Comparison of ENCODE assay signal across 21 cellular contexts in the genomic region with DNA sequence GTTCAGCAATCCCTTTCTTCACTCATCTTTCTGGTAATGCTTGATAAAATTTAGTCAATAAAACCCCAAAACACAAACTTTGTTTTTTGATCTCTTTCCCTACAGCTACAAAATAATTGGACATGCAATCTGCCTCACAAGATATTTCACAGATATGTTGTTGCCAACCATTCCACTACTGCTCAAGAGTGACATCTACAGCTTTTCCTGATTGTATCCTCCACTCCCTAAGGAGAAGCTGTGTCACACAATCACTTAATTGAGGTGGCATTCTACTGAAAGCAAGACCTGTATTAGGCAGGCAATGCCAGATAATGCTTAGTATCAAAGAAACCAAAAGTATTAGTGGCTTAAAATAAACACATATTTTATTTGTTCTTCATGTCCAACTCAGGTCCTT.
DNase-seq lines count a peak whose midpoint lies in the region; ATAC-seq, FAIRE-seq and TF ChIP-seq lines count a peak whose summit lies in the region.
"Had no signal": no experiment of that assay in that cellular context is flagged by ENCODE, and none has a peak within 500 bp of the region (broad histone marks: within the 10 kb centered on the region; RNA-seq: fewer than 3 reads in every experiment).

No MANE protein-coding gene starts in this region.

- no peak overlapping the region for H3K23ac ChIP-seq in H1 (ENCODE audit: insufficient read length)

- H3K27me3 ChIP-seq in HUES6 (ENCODE audit: control insufficient read depth, insufficient read depth, low read length) (no peaks in the 10 kb centered on the region), H1 (replicated peaks in 1 of 4; ENCODE audit: control insufficient read depth in 3 of 4, extremely low read depth in 1 of 4, insufficient read depth in 3 of 4, low read length in 3 of 4) (peaks cover 0 to 5% (median 2%) of the 10 kb centered on the region in 4 experiments; a peak in 4 of 7 replicates)
- H3K27me3 ChIP-seq: BLaER1 treated with 17β-estradiol and CSF1 and Interleukin-3, amounts not matched to agents 10 nM and 100 nM; spleen had no signal

- no peak for TF ChIP-seq POLR2A in H1 (IDR thresholded peaks at IDR 0.05; ENCODE audit: control extremely low read depth in 1 of 2, low read depth in 2 of 2, low read length in 2 of 2)

- H2BK12ac ChIP-seq in H1 (ENCODE audit: low read depth, low read length): no peak overlapping the region

- H4K20me1 ChIP-seq in H1 (replicated peaks in 1 of 2; ENCODE audit: control insufficient read depth in 1 of 2, insufficient read depth in 2 of 2, low read length in 2 of 2): no peaks in the 10 kb centered on the region
- H4K20me1 ChIP-seq: BLaER1 treated with 17β-estradiol and CSF1 and Interleukin-3, amounts not matched to agents 10 nM and 100 nM had no signal

- H3K79me1 ChIP-seq in H1 (ENCODE audit: low read depth, low read length): no peaks in the 10 kb centered on the region

- no peak overlapping the region for H3K56ac ChIP-seq in H1 (replicated peaks; ENCODE audit: insufficient read length, low read depth, low read length)

- H3K9ac ChIP-seq in HUES6 (ENCODE audit: low read length) (peak overlapping the region; percentile 56), H1 (replicated peaks in 1 of 4; ENCODE audit: extremely low read depth in 1 of 4, low read depth in 3 of 4, low read length in 3 of 4) (no peak overlapping the region)
- H3K9ac ChIP-seq: BLaER1 treated with 17β-estradiol and CSF1 and Interleukin-3, amounts not matched to agents 10 nM and 100 nM had no signal

- H3K36me3 ChIP-seq in HUES6 (ENCODE audit: control insufficient read depth, insufficient read depth, low read length) (no peaks in the 10 kb centered on the region; the same call in 1 of the 2 replicates), H1 (ENCODE audit: control insufficient read depth in 2 of 4, insufficient read depth in 4 of 4, low read length in 3 of 4) (no peaks in the 10 kb centered on the region)
- H3K36me3 ChIP-seq: BLaER1 treated with 17β-estradiol and CSF1 and Interleukin-3, amounts not matched to agents 10 nM and 100 nM; spleen had no signal

- no peak overlapping the region for H3K14ac ChIP-seq in H1 (ENCODE audit: insufficient read length)

- ATAC-seq in GM21526 (IDR thresholded peaks at IDR 0.05; ENCODE audit: low FRiP score, unreplicated experiment): no peak
- ATAC-seq in GM21825 (IDR thresholded peaks at IDR 0.05; ENCODE audit: unreplicated experiment): no peak
- ATAC-seq: activated T-helper 17 cell treated with anti-CD3 and anti-CD28 coated beads, Interleukin-2, amount 50 U/mL, for 72 hours; effector memory CD8-positive, alpha-beta T cell had no signal

- H2AFZ ChIP-seq in H1 (ENCODE audit: low read length): no peak overlapping the region

- H4K91ac ChIP-seq in H1 (replicated peaks; ENCODE audit: insufficient read length, low read length): no peak overlapping the region

- H2AK5ac ChIP-seq in H1 (ENCODE audit: low read depth, low read length): no peak overlapping the region

- H3K4me3 Mint-ChIP-seq in nephron progenitor cell: no peak overlapping the region
- H3K4me3 Mint-ChIP-seq: activated T-helper 17 cell treated with anti-CD3 and anti-CD28 coated beads, Interleukin-2, amount 50 U/mL, for 72 hours; effector memory CD8-positive, alpha-beta T cell; naive B cell had no signal

- peak; percentile 60 to 62 for TF ChIP-seq RAD21 in H1 (IDR thresholded peaks at IDR 0.05 in 1 of 2, conservative IDR thresholded peaks at IDR 0.05 in 1 of 2; ENCODE audit: low read depth in 2 of 2, low read length in 2 of 2)

- POLR2A ChIA-PET in H1 (lab: Charles Lee; ENCODE audit: partially characterized antibody): interaction anchor here (0.7 kb wide), 2 partner anchors 24 to 442 kb away, joined by 3 to 5 read pairs; no protein-coding TSS in a partner anchor

- TF ChIP-seq CTCF in D721Med (IDR thresholded peaks at IDR 0.05; ENCODE audit: insufficient read depth, missing control alignments): peak; percentile 12
- TF ChIP-seq CTCF in H1 (IDR thresholded peaks at IDR 0.05; ENCODE audit: control extremely low read depth in 1 of 3, insufficient read depth in 1 of 3, low read depth in 1 of 3, low read length in 3 of 3): peak in 1 of 3 experiments; percentile 38; a peak in 2 of 4 replicates
- no peak for TF ChIP-seq CTCF in nephron progenitor cell (IDR thresholded peaks at IDR 0.05)
- no peak for TF ChIP-seq CTCF in GM10266 (IDR thresholded peaks at IDR 0.05; ENCODE audit: control insufficient read depth, insufficient read depth, low read depth, missing control alignments)

- peaks cover 30% of the 10 kb centered on the region for H3K4me1 Mint-ChIP-seq in nephron progenitor cell
- H3K4me1 Mint-ChIP-seq: activated T-helper 17 cell treated with anti-CD3 and anti-CD28 coated beads, Interleukin-2, amount 50 U/mL, for 72 hours; naive B cell had no signal

- no peak for DNase-seq in D721Med (ENCODE audit: insufficient read length, low spot score)
- DNase-seq in H1 (ENCODE audit: low read depth in 1 of 2, low spot score in 2 of 2): no peak
- DNase-seq in nephron progenitor cell: no peak
- DNase-seq in GM10266 (ENCODE audit: extremely low spot score): no peak
- DNase-seq in cerebellar nuclear complex (lab: John Stamatoyannopoulos, UW): no peak
- DNase-seq: caudate nucleus; effector memory CD8-positive, alpha-beta T cell; MM.1S; naive B cell; NCI-H187; NCI-H524 treated with DMSO at 0.1 percent for 48 hours; RPMI8226; spleen; stimulated activated naive CD4-positive, alpha-beta T cell; trophoblast cell had no signal

- H3K27ac ChIP-seq in HUES6 (ENCODE audit: low read depth, low read length) (peak overlapping the region; percentile 39; the same call in 1 of the 2 replicates), H1 (ENCODE audit: low read depth, low read length) (no peak overlapping the region)
- H3K27ac ChIP-seq: BLaER1 treated with 17β-estradiol and CSF1 and Interleukin-3, amounts not matched to agents 10 nM and 100 nM; spleen had no signal

- H3K36me3 Mint-ChIP-seq in nephron progenitor cell (ENCODE audit: low read depth): no peaks in the 10 kb centered on the region
- H3K36me3 Mint-ChIP-seq: naive B cell had no signal

- H3K4me3 ChIP-seq in HUES6 (ENCODE audit: low read depth, low read length) (peak overlapping the region; percentile 4; the same call in 1 of the 2 replicates), H1 (ENCODE audit: extremely low read depth in 1 of 4, insufficient read depth in 2 of 4, low read depth in 3 of 4, low read length in 4 of 4) (peak overlapping the region in 1 of 4 experiments; percentile 25; a peak in 1 of 8 replicates)
- H3K4me3 ChIP-seq: BLaER1 treated with 17β-estradiol and CSF1 and Interleukin-3, amounts not matched to agents 10 nM and 100 nM; spleen had no signal

- no peak overlapping the region for H4K5ac ChIP-seq in H1 (ENCODE audit: insufficient read length, low read depth, low read length)

- no peak overlapping the region for H3K4ac ChIP-seq in H1 (replicated peaks; ENCODE audit: insufficient read length, low read depth, low read length)

- H2BK20ac ChIP-seq in H1 (ENCODE audit: low read length): no peak overlapping the region

- peak overlapping the region in 1 of 2 experiments; percentile 46; a peak in 1 of 4 replicates for H3K4me2 ChIP-seq in H1 (ENCODE audit: insufficient read depth in 1 of 2, low read depth in 2 of 2, low read length in 2 of 2)
- H3K4me2 ChIP-seq: BLaER1 treated with 17β-estradiol and CSF1 and Interleukin-3, amounts not matched to agents 10 nM and 100 nM had no signal

- no peaks in the 10 kb centered on the region for H3K79me2 ChIP-seq in H1 (ENCODE audit: control insufficient read depth in 1 of 2, insufficient read depth in 2 of 2, low read length in 2 of 2)

- H3K4me1 ChIP-seq in HUES6 (ENCODE audit: control insufficient read depth, insufficient read depth, low read length) (peaks cover 49% of the 10 kb centered on the region), H1 (replicated peaks in 1 of 4; ENCODE audit: control insufficient read depth in 3 of 4, insufficient read depth in 4 of 4, low read length in 3 of 4) (peaks cover 0 to 21% (median 10%) of the 10 kb centered on the region in 4 experiments; a peak in 3 of 7 replicates)
- H3K4me1 ChIP-seq: BLaER1 treated with 17β-estradiol and CSF1 and Interleukin-3, amounts not matched to agents 10 nM and 100 nM; spleen had no signal

- H2BK5ac ChIP-seq in H1 (ENCODE audit: low read depth, low read length): no peak overlapping the region

- peak overlapping the region; percentile 14 for H3K27ac Mint-ChIP-seq in nephron progenitor cell
- H3K27ac Mint-ChIP-seq: activated T-helper 17 cell treated with anti-CD3 and anti-CD28 coated beads, Interleukin-2, amount 50 U/mL, for 72 hours; effector memory CD8-positive, alpha-beta T cell; naive B cell; progenitor cell of endocrine pancreas had no signal

- no peak for TF ChIP-seq EP300 in H1 (IDR thresholded peaks at IDR 0.05; ENCODE audit: borderline replicate concordance in 1 of 2, low read depth in 2 of 2, low read length in 2 of 2)

- no peak overlapping the region for H3K18ac ChIP-seq in H1 (ENCODE audit: extremely low read depth, low read length)

- H3K9me3 ChIP-seq in HUES6 (ENCODE audit: control insufficient read depth, insufficient read depth, low read depth, low read length): peaks cover 4% of the 10 kb centered on the region; the same call in 1 of the 2 replicates
- H3K9me3 ChIP-seq in H1 (ENCODE audit: insufficient read depth in 2 of 2, low read depth in 1 of 2, low read length in 1 of 2): no peaks in the 10 kb centered on the region
- H3K9me3 ChIP-seq: BLaER1 treated with 17β-estradiol and CSF1 and Interleukin-3, amounts not matched to agents 10 nM and 100 nM had no signal

- no peaks in the 10 kb centered on the region for H3K27me3 Mint-ChIP-seq in nephron progenitor cell (ENCODE audit: low read depth, poor library complexity)
- H3K27me3 Mint-ChIP-seq: activated T-helper 17 cell treated with anti-CD3 and anti-CD28 coated beads, Interleukin-2, amount 50 U/mL, for 72 hours; effector memory CD8-positive, alpha-beta T cell; naive B cell; progenitor cell of endocrine pancreas had no signal

- H2BK15ac ChIP-seq in H1 (ENCODE audit: low read length): no peak overlapping the region

- FAIRE-seq in D721Med (lab: Jason Lieb, UNC): no peak
- FAIRE-seq in H1 (lab: Jason Lieb, UNC): peak; percentile 69

- no peak overlapping the region for H4K8ac ChIP-seq in H1 (ENCODE audit: extremely low read depth, insufficient read depth, low read length)

- CTCF ChIA-PET in H1 (lab: Charles Lee; ENCODE audit: partially characterized antibody): interaction anchor here (0.6 to 2.3 kb wide), 14 partner anchors 10 to 816 kb away, joined by 3 to 16 read pairs (median 4); no protein-coding TSS in a partner anchor

- H2BK120ac ChIP-seq in H1 (replicated peaks; ENCODE audit: low read depth, low read length): no peak overlapping the region

- H3K23me2 ChIP-seq in H1 (ENCODE audit: low read depth, low read length): no peaks in the 10 kb centered on the region

- H3K9me3 Mint-ChIP-seq in nephron progenitor cell: peaks cover 3% of the 10 kb centered on the region

TF ChIP-seq in H1, 55 proteins besides CTCF, POLR2A, EP300 and RAD21 (continues in another document):
- TF ChIP-seq CBX5 (IDR thresholded peaks at IDR 0.05; ENCODE audit: low read depth, low read length) (no peak), SIX5 (IDR thresholded peaks at IDR 0.05; ENCODE audit: low read depth, low read length) (no peak), YY1 (IDR thresholded peaks at IDR 0.05; ENCODE audit: low read depth, low read length) (no peak), CBX8 (IDR thresholded peaks at IDR 0.05; ENCODE audit: borderline replicate concordance, low read depth, low read length) (no peak), CHD2 (IDR thresholded peaks at IDR 0.05; ENCODE audit: low read length) (no peak)
